ENCODE assay signal across 8 cellular contexts in genomic region chr9:137589441-137590122, GRCh38. TPM values are rescaled to one million over a fixed set of nuclear protein-coding genes. Genes with fewer than 3 reads are reported as not detected.
DNase-seq lines count a peak whose midpoint lies in the region; ATAC-seq and TF ChIP-seq lines count a peak whose summit lies in the region.

No MANE protein-coding gene starts in this region.

- no peak overlapping the region for H3K27ac Mint-ChIP-seq in Calu3 (ENCODE audit: unreplicated experiment)

- peaks cover 7% of the 10 kb centered on the region for H3K4me1 Mint-ChIP-seq in Calu3 (ENCODE audit: low read depth, unreplicated experiment)

- H3K9me3 Mint-ChIP-seq in Calu3 (ENCODE audit: low read depth, unreplicated experiment), result no peaks in the 10 kb centered on the region

- no peak for TF ChIP-seq CTCF in Calu3 (IDR thresholded peaks at IDR 0.05; ENCODE audit: unreplicated experiment)
- TF ChIP-seq CTCF in left lung (IDR thresholded peaks at IDR 0.05), result no peak
- TF ChIP-seq CTCF in testis (IDR thresholded peaks at IDR 0.05), result no peak

- peak overlapping the region; percentile 66; the same call in 1 of the 2 replicates for H3K9ac ChIP-seq in HUES48 (ENCODE audit: low read depth, low read length)

- CTCF ChIA-PET in Calu3 (lab: Charles Lee), result no interaction called here

- DNase-seq in Calu3 (no peak), astrocyte of the hippocampus (ENCODE audit: low read depth, low spot score) (peak; percentile 57), left lung (peak; percentile 38 to 83), testis (no peak), NCI-H524 (lab: John Stamatoyannopoulos, UW) (no peak)

- BruUV-seq in Calu3 (replicated peaks; lab: Mats Ljungman, UMichigan), result no TSS peak

- H3K4me1 ChIP-seq in HUES48 (ENCODE audit: control insufficient read depth, insufficient read depth, low read length) (0 out of 2 replicates have a peak, but pooled peaks cover 6% of the 10 kb centered on the region), left lung (peaks cover 14 to 34% of the 10 kb centered on the region in 2 donors), testis (peaks cover 9% of the 10 kb centered on the region)

- peaks cover 42% of the 10 kb centered on the region for H3K36me3 ChIP-seq in HUES48 (ENCODE audit: control insufficient read depth, insufficient read depth, low read length)
- peaks cover 0 to 34% of the 10 kb centered on the region in 2 donors for H3K36me3 ChIP-seq in left lung
- no peaks in the 10 kb centered on the region for H3K36me3 ChIP-seq in testis (ENCODE audit: low read depth, missing control alignments)

- H3K27ac ChIP-seq in HUES48 (ENCODE audit: low read depth, low read length), result no peak overlapping the region
- H3K27ac ChIP-seq in left lung, result no peak overlapping the region
- H3K27ac ChIP-seq in testis, result peak overlapping the region in 1 of 2 donors; percentile 14

- WGBS in testis, 2 donors, result 10 to 50% methylated on average over 3 to 38 of the region's 58 CpGs

- no peaks in the 10 kb centered on the region for H3K27me3 Mint-ChIP-seq in Calu3 (ENCODE audit: unreplicated experiment)

- H3K9me3 ChIP-seq in HUES48 (ENCODE audit: control insufficient read depth, insufficient read depth, low read length) (no peaks in the 10 kb centered on the region), left lung (no peaks in the 10 kb centered on the region), testis (no peaks in the 10 kb centered on the region)

- intact Hi-C loops in Calu3 (cut with micrococcal nuclease; ENCODE audit: unreplicated experiment) (no loop called here), left lung (cut with DNase I) (no loop called here), testis (cut with DNase I; ENCODE audit: low total_unique reads) (no loop called here)

- H3K4me3 ChIP-seq in HUES48 (ENCODE audit: low read depth, low read length), result peak overlapping the region; percentile 67
- H3K4me3 ChIP-seq in left lung, result peak overlapping the region; percentile 51 to 90
- H3K4me3 ChIP-seq in testis, result peak overlapping the region; percentile 63 to 66

- TF ChIP-seq POLR2A in testis (IDR thresholded peaks at IDR 0.05), result no peak

- peak overlapping the region; percentile 70 for H3K4me3 Mint-ChIP-seq in Calu3 (ENCODE audit: low read depth, unreplicated experiment)

- ATAC-seq in GM21367 (IDR thresholded peaks at IDR 0.05; ENCODE audit: unreplicated experiment), result peak; percentile 19
- no peak for ATAC-seq in left lung
- ATAC-seq in GM19035 (IDR thresholded peaks at IDR 0.05; ENCODE audit: unreplicated experiment), result no peak

- H3K27me3 ChIP-seq in HUES48 (ENCODE audit: control insufficient read depth, insufficient read depth, low read length) (no peaks in the 10 kb centered on the region), left lung (no peaks in the 10 kb centered on the region), testis (no peaks in the 10 kb centered on the region)

- peaks cover 38% of the 10 kb centered on the region for H3K36me3 Mint-ChIP-seq in Calu3 (ENCODE audit: insufficient read depth, unreplicated experiment)

RNA-seq across cellular contexts. Expression of gene ZMYND19, which starts 0.7 kb away (rescaled TPM):
- total RNA-seq in Calu3 (2022), result 30.0 and 31.7 TPM in 2 replicates
- total RNA-seq in left lung, result 10 to 100 TPM; 22.3 to 30.5 TPM
- total RNA-seq in testis, result 10 to 100 TPM; 73.8 to 81.0 TPM
- polyA plus RNA-seq in testis (ENCODE audit: insufficient read depth, low read depth, low replicate concordance), result 72.2 TPM

RNA-seq across cellular contexts. Expression of gene DPH7, which starts 10.9 kb away (rescaled TPM):
- total RNA-seq in Calu3 (2022) (29.7 and 30.2 TPM in 2 replicates), left lung (10 to 100 TPM; 25.6 to 26.8 TPM), testis (10 to 100 TPM; 61.8 to 92.5 TPM)
- polyA plus RNA-seq in testis (ENCODE audit: insufficient read depth, low read depth, low replicate concordance), result 34.7 TPM

RNA-seq across cellular contexts. Expression of gene ARRDC1, which starts 15.9 kb away (rescaled TPM):
- total RNA-seq in Calu3 (2022) (86.4 and 93.7 TPM in 2 replicates), left lung (10 to 100 TPM; 63.6 to 77.3 TPM), testis (10 to 100 TPM; 38.2 to 47.6 TPM)
- polyA plus RNA-seq in testis (ENCODE audit: insufficient read depth, low read depth, low replicate concordance), result 36.8 TPM

RNA-seq across cellular contexts. Expression of gene EHMT1, which starts 29.2 kb away (rescaled TPM):
- total RNA-seq in Calu3 (2022) (56.0 and 61.7 TPM in 2 replicates), left lung (10 to 100 TPM; 71.5 to 79.8 TPM), testis (100 to 1,000 TPM; 193 to 207 TPM)
- 116 TPM for polyA plus RNA-seq in testis (ENCODE audit: insufficient read depth, low read depth, low replicate concordance)

RNA-seq across cellular contexts. Expression of gene MRPL41, which starts 37.9 kb away (rescaled TPM):
- total RNA-seq in Calu3 (2022), result 27.6 and 31.1 TPM in 2 replicates
- 10 to 100 TPM; 30.2 to 49.1 TPM for total RNA-seq in left lung
- total RNA-seq in testis, result 10 to 100 TPM; 29.8 to 55.0 TPM
- polyA plus RNA-seq in testis (ENCODE audit: insufficient read depth, low read depth, low replicate concordance), result 25.9 TPM

Comparison
In these comparisons a context has a peak if more than half of its experiments do, and no peak if none do; other contexts are left out.
1. DNase-seq: peak in astrocyte of the hippocampus (single experiment) and left lung (2 of 2); none in Calu3 (single experiment), testis (single experiment) and NCI-H524 (0 of 2).
2. Peak in every context shown above with its lines, with median percentiles within 50 percentile points of each other: H3K4me3 ChIP-seq.